9 cellular contexts compared by ENCODE assay signal in genomic region chr4:139557506-139558110, GRCh38. TPM values are rescaled to one million over a fixed set of nuclear protein-coding genes. Genes with fewer than 3 reads are reported as not detected.
DNase-seq lines count a peak whose midpoint lies in the region; ATAC-seq, FAIRE-seq and TF ChIP-seq lines count a peak whose summit lies in the region.
"Had no signal": no experiment of that assay in that cellular context is flagged by ENCODE, and none has a peak within 500 bp of the region (broad histone marks: within the 10 kb centered on the region; RNA-seq: fewer than 3 reads in every experiment).

No MANE protein-coding gene starts in this region.

- TF ChIP-seq CTCF in activated CD8-positive, alpha-beta T cell treated with anti-CD3 and anti-CD28 coated beads for 36 hours (IDR thresholded peaks at IDR 0.05), result no peak
- TF ChIP-seq CTCF in GM13977 (IDR thresholded peaks at IDR 0.05; ENCODE audit: extremely low read depth, insufficient read depth, missing control alignments), result no peak

- peak overlapping the region; percentile 95 for H3K27ac Mint-ChIP-seq in activated CD8-positive, alpha-beta T cell treated with anti-CD3 and anti-CD28 coated beads for 36 hours

- H3K9me3 Mint-ChIP-seq in activated CD8-positive, alpha-beta T cell treated with anti-CD3 and anti-CD28 coated beads for 36 hours, result no peaks in the 10 kb centered on the region

- DNase-seq in DMS79 treated with DMSO at 0.1 percent for 48 hours (lab: John Stamatoyannopoulos, UW) (peak; percentile 39), DMS79 (lab: John Stamatoyannopoulos, UW) (no peak), H54 (ENCODE audit: insufficient read length, low spot score) (no peak), GM13977 (ENCODE audit: low spot score) (no peak), G401 (ENCODE audit: low spot score) (no peak)
- peak; percentile 13 for DNase-seq in activated CD8-positive, alpha-beta T cell treated with anti-CD3 and anti-CD28 coated beads for 36 hours
- peak; percentile 9 for DNase-seq in stimulated activated naive CD8-positive, alpha-beta T cell treated with anti-CD3 and anti-CD28 coated beads, Interleukin-15, Interleukin-2, amounts not matched to agents 100 U/mL and 50 U/mL, for 24 hours

- H3K9ac ChIP-seq in iPS-15b (ENCODE audit: low read depth, low read length), result no peak overlapping the region

- peaks cover 11% of the 10 kb centered on the region for H3K27me3 Mint-ChIP-seq in activated CD8-positive, alpha-beta T cell treated with anti-CD3 and anti-CD28 coated beads for 36 hours

- H3K9me3 ChIP-seq in iPS-15b (ENCODE audit: control insufficient read depth, insufficient read depth, low read length), result no peaks in the 10 kb centered on the region

- no peak for ATAC-seq in activated CD8-positive, alpha-beta T cell treated with anti-CD3 and anti-CD28 coated beads for 36 hours
- ATAC-seq in stimulated activated naive CD8-positive, alpha-beta T cell treated with anti-CD3 and anti-CD28 coated beads, Interleukin-15, Interleukin-2, amounts not matched to agents 100 U/mL and 50 U/mL, for 24 hours, result no peak

- peaks cover 56% of the 10 kb centered on the region for H3K27me3 ChIP-seq in iPS-15b (ENCODE audit: control insufficient read depth, insufficient read depth, low read length)

- peaks cover 46% of the 10 kb centered on the region for H3K4me1 Mint-ChIP-seq in activated CD8-positive, alpha-beta T cell treated with anti-CD3 and anti-CD28 coated beads for 36 hours (ENCODE audit: low read depth)

- no peak for FAIRE-seq in H54 (lab: Jason Lieb, UNC)
- FAIRE-seq: A204.1 had no signal

- peaks cover 11% of the 10 kb centered on the region for H3K4me1 ChIP-seq in iPS-15b (ENCODE audit: control insufficient read depth, insufficient read depth, low read length)

- intact Hi-C loops in activated CD8-positive, alpha-beta T cell treated with anti-CD3 and anti-CD28 coated beads for 36 hours (cut with micrococcal nuclease), result no loop called here

- CTCF ChIA-PET in activated CD8-positive, alpha-beta T cell treated with anti-CD3 and anti-CD28 coated beads for 36 hours (lab: Charles Lee), result interaction anchor here (1.0 to 2.7 kb wide), 4 partner anchors 10 to 100 kb away, joined by 3 to 7 read pairs (median 3); no protein-coding TSS in a partner anchor

- TF ChIP-seq POLR2A in H54 (IDR thresholded peaks at IDR 0.05; ENCODE audit: low read depth, low read length), result no peak

- peak overlapping the region; percentile 89 for H3K4me3 ChIP-seq in iPS-15b (ENCODE audit: low read depth, low read length)

- POLR2A ChIA-PET in activated CD8-positive, alpha-beta T cell treated with anti-CD3 and anti-CD28 coated beads for 36 hours (lab: Charles Lee), result interaction anchor here (0.7 to 3.3 kb wide), 4 partner anchors 12 to 104 kb away, joined by 5 to 14 read pairs (median 6); partner anchors contain the start of gene RAB33B

- peak overlapping the region; percentile 93 for H3K4me3 Mint-ChIP-seq in activated CD8-positive, alpha-beta T cell treated with anti-CD3 and anti-CD28 coated beads for 36 hours

- H3K36me3 Mint-ChIP-seq in activated CD8-positive, alpha-beta T cell treated with anti-CD3 and anti-CD28 coated beads for 36 hours (ENCODE audit: low read depth), result peaks cover 4% of the 10 kb centered on the region

- in situ Hi-C loops in GM13977 (cut with MboI; ENCODE audit: low pct_unique_long_range_greater_than_20kb, low sequenced_read_pairs, unreplicated experiment) (no loop called here), G401 (cut with HindIII; ENCODE audit: low sequenced_read_pairs) (no loop called here)

- no peaks in the 10 kb centered on the region for H3K36me3 ChIP-seq in iPS-15b (ENCODE audit: control insufficient read depth, insufficient read depth, low read length)

RNA-seq across cellular contexts. Expression of gene SETD7, which starts 1.6 kb away (rescaled TPM):
- total RNA-seq in activated CD8-positive, alpha-beta T cell treated with anti-CD3 and anti-CD28 coated beads for 36 hours, result 10 to 100 TPM; 10.4 to 12.1 TPM
- total RNA-seq in G401 (2014; rRNA removed; shearing (Covaris generic)), result 9.6 and 11.9 TPM in 2 replicates

Comparison
In these comparisons a context has a peak if more than half of its experiments do, and no peak if none do; other contexts are left out.
1. DNase-seq: peak in DMS79 treated with DMSO at 0.1 percent for 48 hours (single experiment), activated CD8-positive, alpha-beta T cell treated with anti-CD3 and anti-CD28 coated beads for 36 hours (single experiment) and stimulated activated naive CD8-positive, alpha-beta T cell treated with anti-CD3 and anti-CD28 coated beads, Interleukin-15, Interleukin-2, amounts not matched to agents 100 U/mL and 50 U/mL, for 24 hours (single experiment); none in DMS79 (single experiment), H54 (single experiment), GM13977 (single experiment) and G401 (single experiment).